Comparison of ENCODE assay signal across 19 cellular contexts in genomic region chr12:42510823-42511222, GRCh38.
A peak's percentile ranks its signal among the peaks of the same experiment; 100 is the strongest.
DNase-seq lines count a peak whose midpoint lies in the region; ATAC-seq lines count a peak whose summit lies in the region.
"Had no signal": no experiment of that assay in that cellular context is flagged by ENCODE, and none has a peak within 500 bp of the region (broad histone marks: within the 10 kb centered on the region; RNA-seq: fewer than 3 reads in every experiment).

No MANE protein-coding gene starts in this region.

- DNase-seq in left ventricle myocardium superior: no peak
- DNase-seq in Right ventricle myocardium inferior (ENCODE audit: missing footprints): no peak
- peak; percentile 61 for DNase-seq in NT2/D1 (ENCODE audit: low read depth, low spot score)
- DNase-seq in iPS-NIHi7 (ENCODE audit: extremely low spot score): peak; percentile 34
- no peak for DNase-seq in NCI-H1105 treated with DMSO at 0.1 percent for 48 hours (lab: John Stamatoyannopoulos, UW)
- DNase-seq in activated naive CD4-positive, alpha-beta T cell treated with anti-CD3 and anti-CD28 coated beads, Interleukin-2, amount 10 ng/mL, durations not matched to agents 7 days and 5 days: no peak
- DNase-seq: CD8-positive, alpha-beta T cell; DMS53; EL; IMR-90; NCI-H1436; NCI-H2029 treated with DMSO at 0.1 percent for 48 hours; NCI-H82; PC-3; RPMI8226 had no signal

- CTCF ChIA-PET in activated naive CD4-positive, alpha-beta T cell treated with anti-CD3 and anti-CD28 coated beads, Interleukin-2, amount 10 ng/mL, durations not matched to agents 7 days and 5 days (lab: Charles Lee): no interaction called here

- H3K9me3 Mint-ChIP-seq in activated naive CD4-positive, alpha-beta T cell treated with anti-CD3 and anti-CD28 coated beads, Interleukin-2, amount 10 ng/mL, durations not matched to agents 7 days and 5 days: no peaks in the 10 kb centered on the region

- H3K9ac ChIP-seq in NT2/D1 (ENCODE audit: insufficient read length, low read depth): no peak overlapping the region
- H3K9ac ChIP-seq: BLaER1 had no signal

- ATAC-seq in left ventricle myocardium superior (peak; percentile 40), Right ventricle myocardium inferior (no peak), HG02885 (IDR thresholded peaks at IDR 0.05; ENCODE audit: poor library complexity, unreplicated experiment) (no peak)
- ATAC-seq: A549; CD8-positive, alpha-beta T cell; PC-3 had no signal

- no peak overlapping the region for H3K4me3 Mint-ChIP-seq in activated naive CD4-positive, alpha-beta T cell treated with anti-CD3 and anti-CD28 coated beads, Interleukin-2, amount 10 ng/mL, durations not matched to agents 7 days and 5 days
- H3K4me3 Mint-ChIP-seq: CD8-positive, alpha-beta T cell had no signal

- intact Hi-C loops in left ventricle myocardium superior (cut with micrococcal nuclease) (no loop called here), Right ventricle myocardium inferior (cut with DNase I) (no loop called here)

- no peaks in the 10 kb centered on the region for H3K4me1 ChIP-seq in NT2/D1 (ENCODE audit: insufficient read depth, insufficient read length)
- H3K4me1 ChIP-seq: A549, BLaER1, SJSA1 had no signal

- H3K36me3 ChIP-seq in NT2/D1 (ENCODE audit: insufficient read depth, insufficient read length, low read length): no peaks in the 10 kb centered on the region
- H3K36me3 ChIP-seq: BLaER1, SJSA1 had no signal

- no peaks in the 10 kb centered on the region for H3K27me3 Mint-ChIP-seq in activated naive CD4-positive, alpha-beta T cell treated with anti-CD3 and anti-CD28 coated beads, Interleukin-2, amount 10 ng/mL, durations not matched to agents 7 days and 5 days

- H3K4me1 Mint-ChIP-seq in activated naive CD4-positive, alpha-beta T cell treated with anti-CD3 and anti-CD28 coated beads, Interleukin-2, amount 10 ng/mL, durations not matched to agents 7 days and 5 days: no peaks in the 10 kb centered on the region

- no peak overlapping the region for H3K27ac Mint-ChIP-seq in activated naive CD4-positive, alpha-beta T cell treated with anti-CD3 and anti-CD28 coated beads, Interleukin-2, amount 10 ng/mL, durations not matched to agents 7 days and 5 days
- H3K27ac Mint-ChIP-seq: CD8-positive, alpha-beta T cell had no signal

- no peak overlapping the region for H3K4me3 ChIP-seq in NT2/D1 (ENCODE audit: insufficient read length, low read depth)
- H3K4me3 ChIP-seq: A549, BLaER1, SJSA1 had no signal

- H3K9me3 ChIP-seq in NT2/D1 (ENCODE audit: insufficient read depth, low read length): no peaks in the 10 kb centered on the region
- H3K9me3 ChIP-seq: A549, BLaER1, SJSA1 had no signal

- no peaks in the 10 kb centered on the region for H3K36me3 Mint-ChIP-seq in activated naive CD4-positive, alpha-beta T cell treated with anti-CD3 and anti-CD28 coated beads, Interleukin-2, amount 10 ng/mL, durations not matched to agents 7 days and 5 days
- H3K36me3 Mint-ChIP-seq: CD8-positive, alpha-beta T cell had no signal

- peaks cover 6% of the 10 kb centered on the region for H3K27me3 ChIP-seq in NT2/D1 (ENCODE audit: insufficient read depth, insufficient read length)
- H3K27me3 ChIP-seq: BLaER1 had no signal

Comparison
In these comparisons a context has a peak if more than half of its experiments do, and no peak if none do; other contexts are left out.
1. DNase-seq: peak in NT2/D1 (single experiment) and iPS-NIHi7 (single experiment); none in left ventricle myocardium superior (single experiment), Right ventricle myocardium inferior (single experiment), NCI-H1105 treated with DMSO at 0.1 percent for 48 hours (single experiment) and activated naive CD4-positive, alpha-beta T cell treated with anti-CD3 and anti-CD28 coated beads, Interleukin-2, amount 10 ng/mL, durations not matched to agents 7 days and 5 days (single experiment).